ENCODE assay signal across 17 cellular contexts in genomic region chr13:99260216-99260615, GRCh38. TPM values are rescaled to one million over a fixed set of nuclear protein-coding genes. Genes with fewer than 3 reads are reported as not detected.
DNase-seq lines count a peak whose midpoint lies in the region; ATAC-seq, FAIRE-seq and TF ChIP-seq lines count a peak whose summit lies in the region.
"Had no signal": no experiment of that assay in that cellular context is flagged by ENCODE, and none has a peak within 500 bp of the region (broad histone marks: within the 10 kb centered on the region; RNA-seq: fewer than 3 reads in every experiment).

No MANE protein-coding gene starts in this region.

- TF ChIP-seq CTCF in natural killer cell (IDR thresholded peaks at IDR 0.05) = no peak

- peaks cover 59% of the 10 kb centered on the region for H3K4me1 Mint-ChIP-seq in T-helper 2 cell treated with Interferon-gamma antibody and Interleukin-4, amounts not matched to agents 5 μg/mL and 100 μg/mL, for 36 hours (ENCODE audit: low read depth)
- peaks cover 70% of the 10 kb centered on the region for H3K4me1 Mint-ChIP-seq in activated CD8-positive, alpha-beta T cell treated with anti-CD3 and anti-CD28 coated beads, Interleukin-2, amount 10 ng/mL, durations not matched to agents 7 days and 5 days (ENCODE audit: low read depth)
- peaks cover 55 to 56% of the 10 kb centered on the region in 2 donors for H3K4me1 Mint-ChIP-seq in natural killer cell

- CTCF ChIA-PET in activated CD8-positive, alpha-beta T cell treated with anti-CD3 and anti-CD28 coated beads, Interleukin-2, amount 10 ng/mL, durations not matched to agents 7 days and 5 days (lab: Charles Lee) = interaction anchor here (1.3 to 7.9 kb wide), 5 partner anchors 10 to 177 kb away, joined by 4 to 131 read pairs (median 21); partner anchors contain the start of gene UBAC2

- ATAC-seq in activated CD8-positive, alpha-beta T cell treated with anti-CD3 and anti-CD28 coated beads, Interleukin-2, amount 10 ng/mL, durations not matched to agents 7 days and 5 days = no peak
- ATAC-seq in natural killer cell (no peak), GM18858 (IDR thresholded peaks at IDR 0.05; ENCODE audit: unreplicated experiment) (no peak), HG03571 (IDR thresholded peaks at IDR 0.05; ENCODE audit: unreplicated experiment) (no peak)

- H3K4me3 Mint-ChIP-seq in T-helper 2 cell treated with Interferon-gamma antibody and Interleukin-4, amounts not matched to agents 5 μg/mL and 100 μg/mL, for 36 hours = peak overlapping the region; percentile 73
- peak overlapping the region; percentile 83 for H3K4me3 Mint-ChIP-seq in activated CD8-positive, alpha-beta T cell treated with anti-CD3 and anti-CD28 coated beads, Interleukin-2, amount 10 ng/mL, durations not matched to agents 7 days and 5 days
- peak overlapping the region; percentile 69 for H3K4me3 Mint-ChIP-seq in natural killer cell

- FAIRE-seq in GM19239 (lab: Jason Lieb, UNC) = peak; percentile 18
- FAIRE-seq: islet of Langerhans had no signal

- POLR2A ChIA-PET in activated CD8-positive, alpha-beta T cell treated with anti-CD3 and anti-CD28 coated beads, Interleukin-2, amount 10 ng/mL, durations not matched to agents 7 days and 5 days (lab: Charles Lee) = interaction anchor here (0.8 to 2.0 kb wide), 4 partner anchors 9 to 60 kb away, joined by 3 to 15 read pairs (median 3); partner anchors contain the start of gene UBAC2

- intact Hi-C loops in natural killer cell (cut with micrococcal nuclease) = loop anchor here (10.0 kb wide), 1 partner anchor 235 kb away; no protein-coding TSS in a partner anchor

- DNase-seq in T-helper 2 cell treated with Interferon-gamma antibody and Interleukin-4, amounts not matched to agents 5 μg/mL and 100 μg/mL, for 36 hours (ENCODE audit: low spot score) = no peak
- DNase-seq in T-helper 2 cell (no peak), GM19239 (ENCODE audit: insufficient read length, low spot score) (no peak), natural killer cell (no peak), NCI-H524 treated with DMSO at 0.1 percent for 48 hours (lab: John Stamatoyannopoulos, UW) (no peak)
- DNase-seq in activated CD8-positive, alpha-beta T cell treated with anti-CD3 and anti-CD28 coated beads, Interleukin-2, amount 10 ng/mL, durations not matched to agents 7 days and 5 days = no peak
- DNase-seq: 8988T, COR-L47, cortex of kidney, GDM1, NCI-H1694, NCI-H446 treated with DMSO at 0.1 percent for 48 hours had no signal

- peaks cover 23% of the 10 kb centered on the region for H3K36me3 Mint-ChIP-seq in T-helper 2 cell treated with Interferon-gamma antibody and Interleukin-4, amounts not matched to agents 5 μg/mL and 100 μg/mL, for 36 hours (ENCODE audit: low read depth)
- peaks cover 38% of the 10 kb centered on the region for H3K36me3 Mint-ChIP-seq in activated CD8-positive, alpha-beta T cell treated with anti-CD3 and anti-CD28 coated beads, Interleukin-2, amount 10 ng/mL, durations not matched to agents 7 days and 5 days (ENCODE audit: low read depth)
- peaks cover 4% of the 10 kb centered on the region for H3K36me3 Mint-ChIP-seq in natural killer cell

- peak overlapping the region; percentile 85 for H3K27ac Mint-ChIP-seq in T-helper 2 cell treated with Interferon-gamma antibody and Interleukin-4, amounts not matched to agents 5 μg/mL and 100 μg/mL, for 36 hours
- peak overlapping the region; percentile 94 for H3K27ac Mint-ChIP-seq in activated CD8-positive, alpha-beta T cell treated with anti-CD3 and anti-CD28 coated beads, Interleukin-2, amount 10 ng/mL, durations not matched to agents 7 days and 5 days
- peak overlapping the region; percentile 87 to 97 for H3K27ac Mint-ChIP-seq in natural killer cell

- no peaks in the 10 kb centered on the region for H3K27me3 Mint-ChIP-seq in T-helper 2 cell treated with Interferon-gamma antibody and Interleukin-4, amounts not matched to agents 5 μg/mL and 100 μg/mL, for 36 hours (ENCODE audit: low read depth)
- H3K27me3 Mint-ChIP-seq in activated CD8-positive, alpha-beta T cell treated with anti-CD3 and anti-CD28 coated beads, Interleukin-2, amount 10 ng/mL, durations not matched to agents 7 days and 5 days (ENCODE audit: low read depth) = no peaks in the 10 kb centered on the region
- H3K27me3 Mint-ChIP-seq in natural killer cell (ENCODE audit: low read depth in 2 of 2) = no peaks in the 10 kb centered on the region

- no peaks in the 10 kb centered on the region for H3K9me3 Mint-ChIP-seq in T-helper 2 cell treated with Interferon-gamma antibody and Interleukin-4, amounts not matched to agents 5 μg/mL and 100 μg/mL, for 36 hours
- H3K9me3 Mint-ChIP-seq in activated CD8-positive, alpha-beta T cell treated with anti-CD3 and anti-CD28 coated beads, Interleukin-2, amount 10 ng/mL, durations not matched to agents 7 days and 5 days (ENCODE audit: insufficient read depth) = no peaks in the 10 kb centered on the region
- no peaks in the 10 kb centered on the region for H3K9me3 Mint-ChIP-seq in natural killer cell

RNA-seq across cellular contexts. Expression of gene GPR18, which starts 2.0 kb away (rescaled TPM):
- total RNA-seq in activated CD8-positive, alpha-beta T cell treated with anti-CD3 and anti-CD28 coated beads, Interleukin-2, amount 10 ng/mL, durations not matched to agents 7 days and 5 days = 10 to 100 TPM; 16.2 to 16.6 TPM
- 10 to 100 TPM; 11.4 to 41.7 (median 25.5) TPM for total RNA-seq in natural killer cell
- total RNA-seq: ascending aorta, temporal lobe had no signal

RNA-seq across cellular contexts. Expression of gene GPR183, which starts 47.0 kb away (rescaled TPM):
- total RNA-seq in activated CD8-positive, alpha-beta T cell treated with anti-CD3 and anti-CD28 coated beads, Interleukin-2, amount 10 ng/mL, durations not matched to agents 7 days and 5 days = 1 to 10 TPM; 5.0 to 5.2 TPM
- total RNA-seq in natural killer cell = 10 to 100 TPM; 20.0 to 47.0 (median 41.1) TPM

RNA-seq across cellular contexts. Expression of gene UBAC2, which starts 59.6 kb away (rescaled TPM):
- 10 to 100 TPM; 67.4 to 71.2 TPM for total RNA-seq in activated CD8-positive, alpha-beta T cell treated with anti-CD3 and anti-CD28 coated beads, Interleukin-2, amount 10 ng/mL, durations not matched to agents 7 days and 5 days
- total RNA-seq in natural killer cell = 10 to 100 TPM; 50.6 to 59.1 (median 56.4) TPM
